In the genomic region with DNA sequence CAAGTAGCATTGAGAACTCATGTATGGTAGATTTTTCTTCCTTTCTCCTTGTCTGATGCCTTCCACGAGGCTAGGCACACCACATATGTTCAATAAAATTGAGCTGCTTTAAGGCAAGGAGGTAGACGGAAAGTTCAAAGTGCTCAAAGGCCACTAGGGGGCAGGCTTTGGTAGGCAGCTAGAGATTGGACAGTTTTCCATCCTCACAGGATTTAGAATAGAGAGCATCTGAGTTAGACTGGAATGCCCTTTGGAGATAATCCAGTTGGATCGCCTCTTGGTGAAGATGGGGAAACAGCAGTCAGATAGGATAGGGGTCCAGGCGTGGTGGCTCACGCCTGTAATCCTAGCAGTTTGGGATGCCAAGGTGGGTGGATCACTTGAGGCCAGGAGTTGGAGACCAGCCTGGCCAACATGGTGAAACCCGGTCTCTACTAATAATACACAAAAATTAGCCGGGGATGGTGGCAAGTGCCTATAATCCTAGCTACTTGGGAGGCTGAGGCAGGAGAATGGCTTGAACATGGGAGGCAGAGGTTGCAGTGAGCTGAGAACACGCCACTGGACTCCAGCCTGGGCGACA, we compare ENCODE assay signal across 8 cellular contexts. TPM values are rescaled to one million over a fixed set of nuclear protein-coding genes. Genes with fewer than 3 reads are reported as not detected.
DNase-seq lines count a peak whose midpoint lies in the region; ATAC-seq and TF ChIP-seq lines count a peak whose summit lies in the region.

No MANE protein-coding gene starts in this region.

- H3K27me3 ChIP-seq in CD8-positive, alpha-beta T cell (ENCODE audit: insufficient read depth, low read length), result no peaks in the 10 kb centered on the region
- no peaks in the 10 kb centered on the region for H3K27me3 ChIP-seq in upper lobe of left lung

- peaks cover 4% of the 10 kb centered on the region for H3K36me3 ChIP-seq in CD8-positive, alpha-beta T cell (ENCODE audit: insufficient read depth, low read length)
- H3K36me3 ChIP-seq in HEK293 (ENCODE audit: control insufficient read depth in 2 of 2, insufficient read depth in 1 of 2, low read length in 2 of 2) (peaks cover 0 to 4% of the 10 kb centered on the region in 2 experiments; a peak in 2 of 3 replicates), upper lobe of left lung (no peaks in the 10 kb centered on the region)

- no peak for ATAC-seq in CD8-positive, alpha-beta T cell
- ATAC-seq in activated CD8-positive, alpha-beta T cell treated with anti-CD3 and anti-CD28 coated beads, Interleukin-2, amount 10 ng/mL, durations not matched to agents 7 days and 5 days, result no peak
- ATAC-seq in naive B cell (ENCODE audit: low read depth in 2 of 2), result no peak
- ATAC-seq in upper lobe of left lung (ENCODE audit: low FRiP score in 2 of 2), result peak in 1 of 2 donors; percentile 75
- no peak for ATAC-seq in HG03159 (IDR thresholded peaks at IDR 0.05; ENCODE audit: unreplicated experiment)

- TF ChIP-seq POLR2A in upper lobe of left lung (IDR thresholded peaks at IDR 0.05), result no peak

- intact Hi-C loops in CD8-positive, alpha-beta T cell (cut with DNase I, micrococcal nuclease), result loop anchor here (1.0 to 10.0 kb wide), 5 partner anchors 92 to 837 kb away; partner anchors contain the start of genes RAB33A (in 2 of the 2) and ZNF280C (in 2 of the 2)

- H3K27ac ChIP-seq in CD8-positive, alpha-beta T cell (ENCODE audit: low read depth, low read length), result no peak overlapping the region
- H3K27ac ChIP-seq in HEK293 (ENCODE audit: extremely low read depth, low read depth, low read length), result no peak overlapping the region
- H3K27ac ChIP-seq in upper lobe of left lung, result peak overlapping the region in 1 of 4 donors; percentile 25

- CTCF ChIA-PET in CD8-positive, alpha-beta T cell (lab: Charles Lee), result interaction anchor here (0.7 to 6.6 kb wide), 30 partner anchors 9 to 186 kb away, joined by 3 to 129 read pairs (median 4); partner anchors contain the start of gene AIFM1
- CTCF ChIA-PET in HEK293 (lab: Yijun Ruan, JAX), result interaction anchor here (0.5 to 5.2 kb wide), 38 partner anchors 9 to 837 kb away, joined by 3 to 72 read pairs (median 3); no protein-coding TSS in a partner anchor
- CTCF ChIA-PET in activated CD8-positive, alpha-beta T cell treated with anti-CD3 and anti-CD28 coated beads, Interleukin-2, amount 10 ng/mL, durations not matched to agents 7 days and 5 days (lab: Charles Lee), result interaction anchor here (0.6 to 6.2 kb wide), 42 partner anchors 8 to 475 kb away, joined by 3 to 72 read pairs (median 4); partner anchors contain the start of genes AIFM1 and RAB33A

- H3K27me3 Mint-ChIP-seq in CD8-positive, alpha-beta T cell (ENCODE audit: low read depth), result no peaks in the 10 kb centered on the region
- no peaks in the 10 kb centered on the region for H3K27me3 Mint-ChIP-seq in activated CD8-positive, alpha-beta T cell treated with anti-CD3 and anti-CD28 coated beads, Interleukin-2, amount 10 ng/mL, durations not matched to agents 7 days and 5 days (ENCODE audit: low read depth)
- no peaks in the 10 kb centered on the region for H3K27me3 Mint-ChIP-seq in naive B cell

- POLR2A ChIA-PET in CD8-positive, alpha-beta T cell (lab: Charles Lee), result interaction anchor here (0.5 to 1.7 kb wide), 5 partner anchors 12 to 112 kb away, joined by 3 to 5 read pairs (median 3); no protein-coding TSS in a partner anchor
- POLR2A ChIA-PET in HEK293 (lab: Yijun Ruan, JAX), result interaction anchor here (0.5 to 1.1 kb wide), 3 partner anchors 42 to 85 kb away, joined by 3 read pairs; partner anchors contain the start of gene AIFM1
- POLR2A ChIA-PET in activated CD8-positive, alpha-beta T cell treated with anti-CD3 and anti-CD28 coated beads, Interleukin-2, amount 10 ng/mL, durations not matched to agents 7 days and 5 days (lab: Charles Lee), result interaction anchor here (1.5 to 1.7 kb wide), 3 partner anchors 13 to 91 kb away, joined by 3 to 5 read pairs (median 4); no protein-coding TSS in a partner anchor

- H3K9me3 Mint-ChIP-seq in CD8-positive, alpha-beta T cell, result no peaks in the 10 kb centered on the region
- no peaks in the 10 kb centered on the region for H3K9me3 Mint-ChIP-seq in activated CD8-positive, alpha-beta T cell treated with anti-CD3 and anti-CD28 coated beads, Interleukin-2, amount 10 ng/mL, durations not matched to agents 7 days and 5 days (ENCODE audit: insufficient read depth)
- peaks cover 0 to 3% (median 0%) of the 10 kb centered on the region in 7 donors for H3K9me3 Mint-ChIP-seq in naive B cell

- H3K9me3 ChIP-seq in CD8-positive, alpha-beta T cell (ENCODE audit: low read length), result no peaks in the 10 kb centered on the region
- H3K9me3 ChIP-seq in HEK293 (ENCODE audit: control insufficient read depth, insufficient read depth, low read depth, low read length) (no peaks in the 10 kb centered on the region), upper lobe of left lung (no peaks in the 10 kb centered on the region)

- H3K4me1 ChIP-seq in CD8-positive, alpha-beta T cell (ENCODE audit: insufficient read depth, low read length), result peaks cover 42% of the 10 kb centered on the region
- H3K4me1 ChIP-seq in HEK293 (ENCODE audit: control insufficient read depth, insufficient read depth, low read length) (no peaks in the 10 kb centered on the region), upper lobe of left lung (peaks cover 7 to 36% (median 22%) of the 10 kb centered on the region in 4 donors)

- peak; percentile 63 for TF ChIP-seq CTCF in CD8-positive, alpha-beta T cell (IDR thresholded peaks at IDR 0.05)
- TF ChIP-seq CTCF in HEK293 (tag by site-specific recombination; IDR thresholded peaks at IDR 0.05), result peak; percentile 45; the same call in 1 of the 2 replicates
- TF ChIP-seq CTCF in epithelial cell of proximal tubule (conservative IDR thresholded peaks at IDR 0.05; ENCODE audit: low read depth, low read length), result peak; percentile 74
- TF ChIP-seq CTCF in upper lobe of left lung (IDR thresholded peaks at IDR 0.05), result peak; percentile 62 to 77 (median 68)

- peaks cover 43% of the 10 kb centered on the region for H3K4me1 Mint-ChIP-seq in CD8-positive, alpha-beta T cell (ENCODE audit: low read depth)
- H3K4me1 Mint-ChIP-seq in activated CD8-positive, alpha-beta T cell treated with anti-CD3 and anti-CD28 coated beads, Interleukin-2, amount 10 ng/mL, durations not matched to agents 7 days and 5 days (ENCODE audit: low read depth), result peaks cover 50% of the 10 kb centered on the region
- peaks cover 37 to 47% (median 37%) of the 10 kb centered on the region in 3 donors for H3K4me1 Mint-ChIP-seq in naive B cell

- TF ChIP-seq EP300 in upper lobe of left lung (IDR thresholded peaks at IDR 0.05), result no peak

- no peak overlapping the region for H3K4me3 ChIP-seq in CD8-positive, alpha-beta T cell (ENCODE audit: low read depth, low read length)
- no peak overlapping the region for H3K4me3 ChIP-seq in HEK293 (ENCODE audit: low read depth, low read length)
- H3K4me3 ChIP-seq in epithelial cell of proximal tubule (ENCODE audit: low read depth, low read length), result no peak overlapping the region
- H3K4me3 ChIP-seq in upper lobe of left lung, result no peak overlapping the region

- DNase-seq in CD8-positive, alpha-beta T cell, result peak in 6 of 7 experiments; percentile 18 to 72 (median 56)
- DNase-seq in NCI-H748 treated with DMSO at 0.1 percent for 48 hours (lab: John Stamatoyannopoulos, UW) (peak; percentile 31), epithelial cell of proximal tubule (ENCODE audit: low read depth) (peak; percentile 9), naive B cell (peak; percentile 46), upper lobe of left lung (no peak)
- peak; percentile 68 for DNase-seq in activated CD8-positive, alpha-beta T cell treated with anti-CD3 and anti-CD28 coated beads, Interleukin-2, amount 10 ng/mL, durations not matched to agents 7 days and 5 days

- peak overlapping the region; percentile 19 for H3K4me3 Mint-ChIP-seq in CD8-positive, alpha-beta T cell
- H3K4me3 Mint-ChIP-seq in activated CD8-positive, alpha-beta T cell treated with anti-CD3 and anti-CD28 coated beads, Interleukin-2, amount 10 ng/mL, durations not matched to agents 7 days and 5 days, result no peak overlapping the region
- H3K4me3 Mint-ChIP-seq in naive B cell, result peak overlapping the region in 2 of 8 donors; percentile 45 to 71

- peaks cover 20% of the 10 kb centered on the region for H3K36me3 Mint-ChIP-seq in CD8-positive, alpha-beta T cell
- peaks cover 39% of the 10 kb centered on the region for H3K36me3 Mint-ChIP-seq in activated CD8-positive, alpha-beta T cell treated with anti-CD3 and anti-CD28 coated beads, Interleukin-2, amount 10 ng/mL, durations not matched to agents 7 days and 5 days (ENCODE audit: low read depth)
- no peaks in the 10 kb centered on the region for H3K36me3 Mint-ChIP-seq in naive B cell

- H3K27ac Mint-ChIP-seq in CD8-positive, alpha-beta T cell, result peak overlapping the region; percentile 62
- peak overlapping the region; percentile 46 for H3K27ac Mint-ChIP-seq in activated CD8-positive, alpha-beta T cell treated with anti-CD3 and anti-CD28 coated beads, Interleukin-2, amount 10 ng/mL, durations not matched to agents 7 days and 5 days
- peak overlapping the region in 2 of 6 donors; percentile 2 to 87 for H3K27ac Mint-ChIP-seq in naive B cell

- 41 to 48% methylated on average over 9 of the region's 9 CpGs for WGBS in upper lobe of left lung, 2 donors

TF ChIP-seq in HEK293, 187 proteins besides CTCF, POLR2A, EP300 and RAD21 (continues in another document):
- TF ChIP-seq ZNF112 (tag by site-specific recombination; IDR thresholded peaks at IDR 0.05) (no peak), ZBTB17 (tag by site-specific recombination; IDR thresholded peaks at IDR 0.05) (peak; percentile 79), IKZF3 (tag by site-specific recombination; IDR thresholded peaks at IDR 0.05) (no peak), ZNF175 (tag by site-specific recombination; IDR thresholded peaks at IDR 0.05) (no peak), ZNF221 (tag by site-specific recombination; IDR thresholded peaks at IDR 0.05; ENCODE audit: borderline replicate concordance) (no peak), ZNF423 (tag by site-specific recombination; IDR thresholded peaks at IDR 0.05) (no peak), MYNN (tag by site-specific recombination; IDR thresholded peaks at IDR 0.05; ENCODE audit: borderline replicate concordance) (no peak), BCL11B (tag by site-specific recombination; IDR thresholded peaks at IDR 0.05; ENCODE audit: low read depth) (no peak), SCRT1 (tag by site-specific recombination; IDR thresholded peaks at IDR 0.05; ENCODE audit: borderline replicate concordance) (no peak), ZBTB7A (tag by site-specific recombination; IDR thresholded peaks at IDR 0.05; ENCODE audit: low read depth) (no peak), ZNF169 (tag by site-specific recombination; IDR thresholded peaks at IDR 0.05) (no peak)

RNA-seq across cellular contexts. Expression of gene ELF4, which starts 30.4 kb away (rescaled TPM):
- total RNA-seq in CD8-positive, alpha-beta T cell, result 10 to 100 TPM; 11.7 to 13.8 TPM
- 10 to 100 TPM; 38.2 to 39.0 TPM for total RNA-seq in activated CD8-positive, alpha-beta T cell treated with anti-CD3 and anti-CD28 coated beads, Interleukin-2, amount 10 ng/mL, durations not matched to agents 7 days and 5 days
- 19.3 and 28.9 TPM in 2 replicates for total RNA-seq in epithelial cell of proximal tubule
- polyA plus RNA-seq in naive B cell (ENCODE audit: low read depth in 6 of 6), result 10 to 100 TPM in 2 of 6 donors, 1 to 10 TPM in 4; 8.7 to 15.4 (median 9.7) TPM
- total RNA-seq in upper lobe of left lung, result 10 to 100 TPM; 13.6 to 31.0 (median 21.9) TPM

Comparison
In these comparisons a context has a peak if more than half of its experiments do, and no peak if none do; other contexts are left out.
1. DNase-seq: peak in CD8-positive, alpha-beta T cell (6 of 7), NCI-H748 treated with DMSO at 0.1 percent for 48 hours (single experiment), activated CD8-positive, alpha-beta T cell treated with anti-CD3 and anti-CD28 coated beads, Interleukin-2, amount 10 ng/mL, durations not matched to agents 7 days and 5 days (single experiment), epithelial cell of proximal tubule (single experiment) and naive B cell (single experiment); none in upper lobe of left lung (0 of 2).
2. Peak in every context shown above with its lines, with median percentiles within 50 percentile points of each other: CTCF ChIP-seq.